Comparison of ENCODE assay signal across 9 cellular contexts in genomic region chr18:79963658-79964329, GRCh38. TPM values are rescaled to one million over a fixed set of nuclear protein-coding genes. Genes with fewer than 3 reads are reported as not detected.
DNase-seq lines count a peak whose midpoint lies in the region; ATAC-seq, FAIRE-seq and TF ChIP-seq lines count a peak whose summit lies in the region.
"Had no signal": no experiment of that assay in that cellular context is flagged by ENCODE, and none has a peak within 500 bp of the region (broad histone marks: within the 10 kb centered on the region; RNA-seq: fewer than 3 reads in every experiment).

No MANE protein-coding gene starts in this region.

- peaks cover 25 to 43% (median 37%) of the 10 kb centered on the region in 10 experiments for H3K4me1 ChIP-seq in BLaER1 treated with 17β-estradiol and CSF1 and Interleukin-3, amounts not matched to agents 10 nM and 100 nM
- H3K4me1 ChIP-seq in OCI-LY3 (ENCODE audit: low read length) (peaks cover 20% of the 10 kb centered on the region), endocrine pancreas (ENCODE audit: control insufficient read depth, insufficient read depth, low read length) (no peaks in the 10 kb centered on the region), osteoblast (ENCODE audit: insufficient read depth, low read length) (peaks cover 44% of the 10 kb centered on the region)

- no peak for DNase-seq in osteoblast (ENCODE audit: insufficient read length, low spot score, missing footprints)
- no peak for DNase-seq in RCC 7860 (ENCODE audit: low spot score)
- DNase-seq in hypothalamus (lab: John Stamatoyannopoulos, UW): no peak
- DNase-seq in MV-4-11 (lab: John Stamatoyannopoulos, UW): no peak

- H3K27me3 ChIP-seq in BLaER1 treated with 17β-estradiol and CSF1 and Interleukin-3, amounts not matched to agents 10 nM and 100 nM: peaks cover 0 to 17% (median 5%) of the 10 kb centered on the region in 11 experiments; a peak in 11 of 22 replicates
- no peaks in the 10 kb centered on the region for H3K27me3 ChIP-seq in OCI-LY3 (ENCODE audit: low read depth, low read length)
- H3K27me3 ChIP-seq in endocrine pancreas (ENCODE audit: control insufficient read depth, insufficient read depth, low read length): no peaks in the 10 kb centered on the region
- no peaks in the 10 kb centered on the region for H3K27me3 ChIP-seq in osteoblast (ENCODE audit: insufficient read depth, low read length)

- FAIRE-seq in RCC 7860 (lab: Jason Lieb, UNC): no peak
- FAIRE-seq: TTC549 had no signal

- peaks cover 0 to 61% (median 47%) of the 10 kb centered on the region in 11 experiments; a peak in 19 of 22 replicates for H4K20me1 ChIP-seq in BLaER1 treated with 17β-estradiol and CSF1 and Interleukin-3, amounts not matched to agents 10 nM and 100 nM
- H4K20me1 ChIP-seq in OCI-LY3 (ENCODE audit: insufficient read depth, low read length): 0 out of 2 replicates have a peak, but pooled peaks cover 3% of the 10 kb centered on the region
- peaks cover 4% of the 10 kb centered on the region for H4K20me1 ChIP-seq in osteoblast (ENCODE audit: insufficient read depth, low read length)

- H3K36me3 ChIP-seq in BLaER1 treated with 17β-estradiol and CSF1 and Interleukin-3, amounts not matched to agents 10 nM and 100 nM: peaks cover 0 to 9% (median 0%) of the 10 kb centered on the region in 11 experiments; a peak in 5 of 22 replicates
- peaks cover 4% of the 10 kb centered on the region for H3K36me3 ChIP-seq in OCI-LY3 (replicated peaks; ENCODE audit: low read depth, low read length)
- H3K36me3 ChIP-seq in endocrine pancreas (ENCODE audit: control insufficient read depth, insufficient read depth, low read length): no peaks in the 10 kb centered on the region
- H3K36me3 ChIP-seq in osteoblast (ENCODE audit: insufficient read depth, low read length): peaks cover 12% of the 10 kb centered on the region

- H3K9ac ChIP-seq in BLaER1 treated with 17β-estradiol and CSF1 and Interleukin-3, amounts not matched to agents 10 nM and 100 nM: peak overlapping the region; percentile 63 to 90 (median 78); a peak in 13 of 22 replicates
- H3K9ac ChIP-seq in OCI-LY3 (ENCODE audit: low read length): no peak overlapping the region
- peak overlapping the region; percentile 71 for H3K9ac ChIP-seq in endocrine pancreas (ENCODE audit: control insufficient read depth, insufficient read depth, low read length)

- H2AFZ ChIP-seq in OCI-LY3 (ENCODE audit: low read depth, low read length): no peak overlapping the region
- H2AFZ ChIP-seq in osteoblast (ENCODE audit: low read length): no peak overlapping the region

- peak overlapping the region in 1 of 11 experiments; percentile 61; a peak in 2 of 22 replicates for H3K27ac ChIP-seq in BLaER1 treated with 17β-estradiol and CSF1 and Interleukin-3, amounts not matched to agents 10 nM and 100 nM
- H3K27ac ChIP-seq in OCI-LY3 (ENCODE audit: low read length) (no peak overlapping the region), osteoblast (ENCODE audit: low read depth, low read length) (no peak overlapping the region)

- no peaks in the 10 kb centered on the region for H3K9me3 ChIP-seq in BLaER1 treated with 17β-estradiol and CSF1 and Interleukin-3, amounts not matched to agents 10 nM and 100 nM (replicated peaks in 1 of 11)
- no peaks in the 10 kb centered on the region for H3K9me3 ChIP-seq in OCI-LY3 (ENCODE audit: insufficient read depth, low read length)
- H3K9me3 ChIP-seq in endocrine pancreas (ENCODE audit: control insufficient read depth, low read length): no peaks in the 10 kb centered on the region
- H3K9me3 ChIP-seq in osteoblast (ENCODE audit: low read depth, low read length): no peaks in the 10 kb centered on the region

- no peak for ATAC-seq in HG02870 (IDR thresholded peaks at IDR 0.05; ENCODE audit: unreplicated experiment)

- no peak for TF ChIP-seq CTCF in OCI-LY3 (IDR thresholded peaks at IDR 0.05; ENCODE audit: low read depth, low read length)
- TF ChIP-seq CTCF in osteoblast (IDR thresholded peaks at IDR 0.05; ENCODE audit: extremely low read depth, low read depth, low read length): no peak

- H3K4me2 ChIP-seq in BLaER1 treated with 17β-estradiol and CSF1 and Interleukin-3, amounts not matched to agents 10 nM and 100 nM: peak overlapping the region; percentile 91 to 99 (median 97)
- H3K4me2 ChIP-seq in OCI-LY3 (ENCODE audit: low read length) (peak overlapping the region; percentile 46), osteoblast (ENCODE audit: insufficient read depth, low read length) (peak overlapping the region; percentile 86)

- H3K4me3 ChIP-seq in BLaER1 treated with 17β-estradiol and CSF1 and Interleukin-3, amounts not matched to agents 10 nM and 100 nM: peak overlapping the region; percentile 56 to 73 (median 63)
- H3K4me3 ChIP-seq in OCI-LY3 (ENCODE audit: low read length) (no peak overlapping the region), endocrine pancreas (ENCODE audit: control insufficient read depth, insufficient read depth, low read length) (no peak overlapping the region), osteoblast (ENCODE audit: insufficient read depth, low read length) (peak overlapping the region; percentile 82)

- H3K79me2 ChIP-seq in OCI-LY3 (ENCODE audit: low read length): peaks cover 5% of the 10 kb centered on the region; the same call in 1 of the 2 replicates
- peaks cover 18% of the 10 kb centered on the region for H3K79me2 ChIP-seq in osteoblast (ENCODE audit: insufficient read depth, low read length)

RNA-seq across cellular contexts. Expression of gene HSBP1L1, which starts 0.6 kb away (rescaled TPM):
- total RNA-seq in osteoblast: 9.4 and 11.2 TPM in 2 replicates

RNA-seq across cellular contexts. Expression of gene SLC66A2, which starts 12.3 kb away (rescaled TPM):
- 31.8 and 35.8 TPM in 2 replicates for total RNA-seq in osteoblast

RNA-seq across cellular contexts. Expression of gene TXNL4A, which starts 24.6 kb away (rescaled TPM):
- 53.6 and 54.6 TPM in 2 replicates for total RNA-seq in osteoblast

Comparison
In these comparisons a context has a peak if more than half of its experiments do, and no peak if none do; other contexts are left out.
1. H3K4me2 ChIP-seq: peak in every context shown above with its lines; median percentile 97 in BLaER1 treated with 17β-estradiol and CSF1 and Interleukin-3, amounts not matched to agents 10 nM and 100 nM; 86 in osteoblast; 46 in OCI-LY3.
2. H3K4me3 ChIP-seq: peak in BLaER1 treated with 17β-estradiol and CSF1 and Interleukin-3, amounts not matched to agents 10 nM and 100 nM (10 of 10) and osteoblast (single experiment); none in OCI-LY3 (single experiment) and endocrine pancreas (single experiment).